Comparison of ENCODE assay signal across 18 cellular contexts in the genomic region with DNA sequence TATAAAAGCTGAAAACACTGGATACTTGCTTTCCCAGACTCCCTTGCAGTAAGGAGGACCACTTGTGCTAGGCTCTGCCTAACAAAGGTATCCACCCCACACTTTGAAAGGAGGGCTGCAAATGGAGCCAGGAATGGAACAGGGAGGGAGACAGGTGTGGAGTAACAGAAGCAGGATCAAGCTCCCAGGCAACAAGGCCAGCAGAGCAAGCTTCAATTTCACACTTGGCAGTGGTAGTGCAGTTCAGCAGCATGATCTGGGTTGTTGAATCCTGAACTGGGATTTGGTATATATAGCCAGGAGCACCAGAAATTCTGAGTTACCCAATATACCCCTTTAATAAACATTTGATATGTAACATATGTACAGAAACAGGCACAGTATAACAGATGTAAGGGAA. TPM values are rescaled to one million over a fixed set of nuclear protein-coding genes. Genes with fewer than 3 reads are reported as not detected.
DNase-seq lines count a peak whose midpoint lies in the region; ATAC-seq and TF ChIP-seq lines count a peak whose summit lies in the region.
"Had no signal": no experiment of that assay in that cellular context is flagged by ENCODE, and none has a peak within 500 bp of the region (broad histone marks: within the 10 kb centered on the region; RNA-seq: fewer than 3 reads in every experiment).

No MANE protein-coding gene starts in this region.

- no peaks in the 10 kb centered on the region for H3K9me3 ChIP-seq in CD8-positive, alpha-beta T cell (ENCODE audit: low read length)
- no peaks in the 10 kb centered on the region for H3K9me3 ChIP-seq in neutrophil
- H3K9me3 ChIP-seq: body of pancreas, colonic mucosa, ovary, right lobe of liver, tibial nerve had no signal

- H3K4me3 ChIP-seq in CD8-positive, alpha-beta T cell (ENCODE audit: low read depth, low read length), result no peak overlapping the region
- no peak overlapping the region for H3K4me3 ChIP-seq in KMS-11 (IDR thresholded peaks at IDR 0.05; ENCODE audit: insufficient read depth, low read depth, low read length)
- H3K4me3 ChIP-seq in neutrophil (ENCODE audit: low read depth in 1 of 2, low read length in 1 of 2), result no peak overlapping the region
- H3K4me3 ChIP-seq: body of pancreas, colonic mucosa, lung, ovary, right lobe of liver, tibial nerve had no signal

- no peak for DNase-seq in CD8-positive, alpha-beta T cell
- DNase-seq in GDM1 (lab: John Stamatoyannopoulos, UW), result no peak
- DNase-seq in activated naive CD8-positive, alpha-beta T cell treated with anti-CD3 and anti-CD28 coated beads, Interleukin-2, amount 50 U/mL, for 24 hours, result no peak
- DNase-seq: activated B cell treated with CpG ODN at 0.5 μM for 24 hours; activated naive CD8-positive, alpha-beta T cell treated with anti-CD3 and anti-CD28 coated beads, Interleukin-2, amount 10 ng/mL, durations not matched to agents 7 days and 5 days; body of pancreas; colonic mucosa; NCI-H1930; ovary; right lobe of liver; stimulated activated naive CD8-positive, alpha-beta T cell treated with anti-CD3 and anti-CD28 coated beads, Interleukin-15, Interleukin-2, amounts not matched to agents 100 U/mL and 50 U/mL, for 24 hours had no signal

- H3K27me3 ChIP-seq in CD8-positive, alpha-beta T cell (ENCODE audit: insufficient read depth, low read length), result no peaks in the 10 kb centered on the region
- no peaks in the 10 kb centered on the region for H3K27me3 ChIP-seq in KMS-11 (ENCODE audit: insufficient read depth, low read depth)
- no peaks in the 10 kb centered on the region for H3K27me3 ChIP-seq in neutrophil
- H3K27me3 ChIP-seq: body of pancreas, colonic mucosa, ovary, right lobe of liver, tibial nerve had no signal

- peaks cover 63% of the 10 kb centered on the region for H3K4me1 Mint-ChIP-seq in CD8-positive, alpha-beta T cell (ENCODE audit: low read depth)
- peaks cover 9% of the 10 kb centered on the region for H3K4me1 Mint-ChIP-seq in activated T-helper 17 cell treated with anti-CD3 and anti-CD28 coated beads, Interleukin-2, amount 50 U/mL, for 72 hours
- peaks cover 37% of the 10 kb centered on the region for H3K4me1 Mint-ChIP-seq in activated naive CD8-positive, alpha-beta T cell treated with anti-CD3 and anti-CD28 coated beads, Interleukin-2, amount 50 U/mL, for 24 hours

- no peaks in the 10 kb centered on the region for H3K27me3 Mint-ChIP-seq in CD8-positive, alpha-beta T cell (ENCODE audit: low read depth)
- no peaks in the 10 kb centered on the region for H3K27me3 Mint-ChIP-seq in activated T-helper 17 cell treated with anti-CD3 and anti-CD28 coated beads, Interleukin-2, amount 50 U/mL, for 72 hours
- H3K27me3 Mint-ChIP-seq in activated naive CD8-positive, alpha-beta T cell treated with anti-CD3 and anti-CD28 coated beads, Interleukin-2, amount 50 U/mL, for 24 hours, result no peaks in the 10 kb centered on the region
- H3K27me3 Mint-ChIP-seq: activated B cell treated with CpG ODN at 0.5 μM for 24 hours; activated naive CD8-positive, alpha-beta T cell treated with anti-CD3 and anti-CD28 coated beads, Interleukin-2, amount 10 ng/mL, durations not matched to agents 7 days and 5 days had no signal

- no peak overlapping the region for H3K4me3 Mint-ChIP-seq in CD8-positive, alpha-beta T cell
- no peak overlapping the region for H3K4me3 Mint-ChIP-seq in activated T-helper 17 cell treated with anti-CD3 and anti-CD28 coated beads, Interleukin-2, amount 50 U/mL, for 72 hours
- H3K4me3 Mint-ChIP-seq in activated naive CD8-positive, alpha-beta T cell treated with anti-CD3 and anti-CD28 coated beads, Interleukin-2, amount 50 U/mL, for 24 hours, result no peak overlapping the region
- H3K4me3 Mint-ChIP-seq: activated B cell treated with CpG ODN at 0.5 μM for 24 hours had no signal

- intact Hi-C loops in CD8-positive, alpha-beta T cell (cut with DNase I, micrococcal nuclease), result no loop called here

- H3K36me3 Mint-ChIP-seq in CD8-positive, alpha-beta T cell, result peaks cover 8% of the 10 kb centered on the region
- peaks cover 17% of the 10 kb centered on the region for H3K36me3 Mint-ChIP-seq in activated T-helper 17 cell treated with anti-CD3 and anti-CD28 coated beads, Interleukin-2, amount 50 U/mL, for 72 hours (ENCODE audit: low read depth)
- no peaks in the 10 kb centered on the region for H3K36me3 Mint-ChIP-seq in activated naive CD8-positive, alpha-beta T cell treated with anti-CD3 and anti-CD28 coated beads, Interleukin-2, amount 50 U/mL, for 24 hours (ENCODE audit: low read depth)

- CTCF ChIA-PET in CD8-positive, alpha-beta T cell (lab: Charles Lee), result interaction anchor here (3.2 kb wide), 1 partner anchor 13 kb away, joined by 8 read pairs; no protein-coding TSS in a partner anchor

- no peaks in the 10 kb centered on the region; the same call in 1 of the 2 replicates for H4K20me1 ChIP-seq in KMS-11 (ENCODE audit: insufficient read depth)

- no peak overlapping the region for H3K9ac ChIP-seq in KMS-11

- POLR2A ChIA-PET in CD8-positive, alpha-beta T cell (lab: Charles Lee), result no interaction called here

- peaks cover 24% of the 10 kb centered on the region for H3K4me1 ChIP-seq in CD8-positive, alpha-beta T cell (ENCODE audit: insufficient read depth, low read length)
- H3K4me1 ChIP-seq in KMS-11 (ENCODE audit: low read depth, poor library complexity, severe bottlenecking), result peaks cover 86% of the 10 kb centered on the region
- H3K4me1 ChIP-seq in neutrophil (ENCODE audit: control insufficient read depth in 1 of 2, insufficient read depth in 1 of 2, low read depth in 1 of 2, low read length in 1 of 2), result peaks cover 83 to 89% of the 10 kb centered on the region in 2 experiments
- H3K4me1 ChIP-seq: body of pancreas, colonic mucosa had no signal

- no peak overlapping the region for H3K27ac ChIP-seq in CD8-positive, alpha-beta T cell (ENCODE audit: low read depth, low read length)
- H3K27ac ChIP-seq in KMS-11, result peak overlapping the region; percentile 45; the same call in 1 of the 2 replicates
- peak overlapping the region; percentile 97 for H3K27ac ChIP-seq in neutrophil
- H3K27ac ChIP-seq: body of pancreas, colonic mucosa, ovary, right lobe of liver, tibial nerve had no signal

- peak overlapping the region; percentile 89; the same call in 1 of the 2 replicates for H3K4me2 ChIP-seq in KMS-11

- no peaks in the 10 kb centered on the region for H3K9me3 Mint-ChIP-seq in CD8-positive, alpha-beta T cell
- no peaks in the 10 kb centered on the region for H3K9me3 Mint-ChIP-seq in activated T-helper 17 cell treated with anti-CD3 and anti-CD28 coated beads, Interleukin-2, amount 50 U/mL, for 72 hours
- H3K9me3 Mint-ChIP-seq in activated naive CD8-positive, alpha-beta T cell treated with anti-CD3 and anti-CD28 coated beads, Interleukin-2, amount 50 U/mL, for 24 hours, result no peaks in the 10 kb centered on the region
- H3K9me3 Mint-ChIP-seq: activated B cell treated with CpG ODN at 0.5 μM for 24 hours; activated naive CD8-positive, alpha-beta T cell treated with anti-CD3 and anti-CD28 coated beads, Interleukin-2, amount 10 ng/mL, durations not matched to agents 7 days and 5 days; T-helper 2 cell treated with Interferon-gamma antibody and Interleukin-4, amounts not matched to agents 5 μg/mL and 100 μg/mL, for 36 hours had no signal

- peaks cover 70% of the 10 kb centered on the region for H3K79me2 ChIP-seq in KMS-11 (ENCODE audit: insufficient read depth, low read depth)

- no peaks in the 10 kb centered on the region for H3K36me3 ChIP-seq in CD8-positive, alpha-beta T cell (ENCODE audit: insufficient read depth, low read length)
- no peaks in the 10 kb centered on the region for H3K36me3 ChIP-seq in KMS-11 (ENCODE audit: insufficient read depth)
- H3K36me3 ChIP-seq in neutrophil, result peaks cover 11% of the 10 kb centered on the region
- H3K36me3 ChIP-seq: colonic mucosa, ovary, tibial nerve had no signal

- H2AFZ ChIP-seq in KMS-11 (ENCODE audit: low read depth), result no peak overlapping the region

- TF ChIP-seq CTCF in CD8-positive, alpha-beta T cell (IDR thresholded peaks at IDR 0.05), result no peak
- TF ChIP-seq CTCF in KMS-11 (conservative IDR thresholded peaks at IDR 0.05; ENCODE audit: low read depth, low read length) (no peak), neutrophil (IDR thresholded peaks at IDR 0.05) (no peak)

- ATAC-seq in CD8-positive, alpha-beta T cell, result no peak
- ATAC-seq in activated T-helper 17 cell treated with anti-CD3 and anti-CD28 coated beads, Interleukin-2, amount 50 U/mL, for 72 hours (replicated peaks), result no peak
- ATAC-seq in GM18870 (IDR thresholded peaks at IDR 0.05; ENCODE audit: unreplicated experiment), result no peak
- no peak for ATAC-seq in activated naive CD8-positive, alpha-beta T cell treated with anti-CD3 and anti-CD28 coated beads, Interleukin-2, amount 50 U/mL, for 24 hours
- ATAC-seq: body of pancreas; right lobe of liver; stimulated activated naive CD8-positive, alpha-beta T cell treated with anti-CD3 and anti-CD28 coated beads, Interleukin-15, Interleukin-2, amounts not matched to agents 100 U/mL and 50 U/mL, for 24 hours had no signal

- peak overlapping the region; percentile 78 for H3K27ac Mint-ChIP-seq in CD8-positive, alpha-beta T cell
- peak overlapping the region; percentile 61 for H3K27ac Mint-ChIP-seq in activated T-helper 17 cell treated with anti-CD3 and anti-CD28 coated beads, Interleukin-2, amount 50 U/mL, for 72 hours
- H3K27ac Mint-ChIP-seq in activated naive CD8-positive, alpha-beta T cell treated with anti-CD3 and anti-CD28 coated beads, Interleukin-2, amount 50 U/mL, for 24 hours, result no peak overlapping the region
- H3K27ac Mint-ChIP-seq: activated naive CD8-positive, alpha-beta T cell treated with anti-CD3 and anti-CD28 coated beads, Interleukin-2, amount 10 ng/mL, durations not matched to agents 7 days and 5 days had no signal

RNA-seq across cellular contexts. Expression of a gene that starts 9.8 kb away (rescaled TPM):
- total RNA-seq in CD8-positive, alpha-beta T cell, result 10 to 100 TPM; 12.7 to 13.4 TPM
- total RNA-seq in activated T-helper 17 cell treated with anti-CD3 and anti-CD28 coated beads, Interleukin-2, amount 50 U/mL, for 72 hours, result 10 to 100 TPM; 28.7 to 35.4 TPM
